Comparison of ENCODE assay signal across 1 cellular context in genomic region chr12:52057958-52058576, GRCh38.
TF ChIP-seq lines count a peak whose summit lies in the region.

No MANE protein-coding gene starts in this region.

TF ChIP-seq in GM12878, 131 proteins besides CTCF, POLR2A, EP300 and RAD21:
- no peak for TF ChIP-seq ZBTB4 (CRISPR knock-in tag; IDR thresholded peaks at IDR 0.05)
- TF ChIP-seq PBX3 (IDR thresholded peaks at IDR 0.05; ENCODE audit: insufficient replicate concordance, low read depth, low read length) = no peak
- TF ChIP-seq BRCA1 (IDR thresholded peaks at IDR 0.05; ENCODE audit: low read depth, low read length) = no peak
- TF ChIP-seq PAX5 (IDR thresholded peaks at IDR 0.05; ENCODE audit: borderline replicate concordance, low read depth, low read length) = no peak
- TF ChIP-seq ZBED1 (IDR thresholded peaks at IDR 0.05; ENCODE audit: borderline replicate concordance) = no peak
- no peak for TF ChIP-seq BCLAF1 (IDR thresholded peaks at IDR 0.05)
- no peak for TF ChIP-seq SKIL (IDR thresholded peaks at IDR 0.05; ENCODE audit: low read depth, poor library complexity, severe bottlenecking)
- TF ChIP-seq ZNF24 (IDR thresholded peaks at IDR 0.05) = no peak
- no peak for TF ChIP-seq FOXM1 (IDR thresholded peaks at IDR 0.05; ENCODE audit: low read depth, low read length)
- TF ChIP-seq E4F1 (IDR thresholded peaks at IDR 0.05; ENCODE audit: borderline replicate concordance, partially characterized antibody) = no peak
- TF ChIP-seq TCF3 (IDR thresholded peaks at IDR 0.05; ENCODE audit: borderline replicate concordance, insufficient read depth, low read depth, low read length) = no peak
- TF ChIP-seq PRDM15 (CRISPR knock-in tag; IDR thresholded peaks at IDR 0.05) = no peak
- no peak for TF ChIP-seq E2F4 (IDR thresholded peaks at IDR 0.05; ENCODE audit: low read depth, low read length)
- no peak for TF ChIP-seq EGR1 (IDR thresholded peaks at IDR 0.05; ENCODE audit: borderline replicate concordance in 1 of 2, low read depth in 2 of 2, low read length in 2 of 2)
- no peak for TF ChIP-seq SUZ12 (IDR thresholded peaks at IDR 0.05; ENCODE audit: unreplicated experiment)
- no peak for TF ChIP-seq SPI1 (IDR thresholded peaks at IDR 0.05; ENCODE audit: borderline replicate concordance, insufficient read depth, low read depth, low read length)
- TF ChIP-seq HDAC2 (IDR thresholded peaks at IDR 0.05) = no peak
TF ChIP-seq in GM12878: peak in this region for 0.
